8 cellular contexts compared by ENCODE assay signal in the genomic region with DNA sequence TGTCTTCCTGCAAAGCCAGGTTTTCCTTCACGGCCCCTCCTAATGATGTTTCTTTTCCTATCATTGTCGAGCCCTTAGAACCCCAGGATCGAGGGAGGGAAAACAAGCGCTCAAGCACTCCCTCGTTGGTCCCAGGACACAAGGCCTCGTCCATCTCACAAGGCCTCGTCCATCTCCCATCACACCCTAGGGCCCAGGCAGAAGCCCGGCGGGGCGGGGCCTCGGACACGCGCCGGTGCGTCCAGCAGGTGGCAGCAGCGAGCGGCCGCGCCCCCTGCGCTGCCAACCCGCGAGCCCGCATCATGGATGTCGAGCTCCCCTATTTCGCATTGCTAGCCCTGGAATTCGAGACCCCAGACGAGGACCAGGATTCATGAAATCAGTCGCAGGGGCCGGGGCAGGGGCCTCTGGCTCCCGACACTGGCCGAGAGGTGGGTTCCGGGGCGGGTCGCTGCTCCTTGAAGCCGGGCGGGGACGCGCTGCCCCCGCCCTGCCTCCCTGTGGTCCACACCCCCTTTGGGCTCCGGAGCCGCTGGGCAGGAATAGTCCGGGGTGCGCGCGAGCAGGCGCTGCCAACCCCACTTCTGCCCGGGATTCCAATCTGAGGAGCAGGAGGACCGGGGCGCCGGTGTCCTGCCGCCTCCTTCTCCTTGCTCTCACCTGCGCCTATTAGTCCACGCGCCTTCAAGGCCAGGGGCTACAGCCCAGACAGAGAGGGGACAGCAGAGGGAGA. TPM values are rescaled to one million over a fixed set of nuclear protein-coding genes. Genes with fewer than 3 reads are reported as not detected.
DNase-seq lines count a peak whose midpoint lies in the region; FAIRE-seq and TF ChIP-seq lines count a peak whose summit lies in the region.

Gene ABLIM3 (plus strand): TSS at position 270 of the 733 bp plus-strand sequence. CDS start 603 bp downstream, outside the sequence.

- H3K9ac ChIP-seq in kidney (ENCODE audit: low read length in 2 of 2), result peak within 1 kb of the TSS; percentile 43 to 68

- CTCF ChIA-PET in HEK293T (lab: Yijun Ruan, JAX), result interaction anchor here (0.6 to 1.9 kb wide), 14 partner anchors 9 to 326 kb away, joined by 3 to 9 read pairs (median 3); no protein-coding TSS in a partner anchor

- peak within 1 kb of the TSS; percentile 52 to 85 for H3K27ac ChIP-seq in kidney (ENCODE audit: low read depth in 2 of 2, low read length in 2 of 2)

- peak; percentile 89 for DNase-seq in HEK293T (ENCODE audit: extremely low spot score)
- DNase-seq in NCI-H1105 (lab: John Stamatoyannopoulos, UW), result peak; percentile 29
- peak; percentile 56 for DNase-seq in activated CD4-positive, alpha-beta T cell treated with anti-CD3 and anti-CD28 coated beads for 1 hour
- peak; percentile 34 to 41 for DNase-seq in cerebellar nuclear complex (lab: John Stamatoyannopoulos, UW)
- DNase-seq in kidney, result peak; percentile 84
- peak; percentile 41 to 64 (median 54) for DNase-seq in stimulated activated CD4-positive, alpha-beta T cell treated with anti-CD3 and anti-CD28 coated beads, Interleukin-12 subunit alpha, Interleukin-12 subunit beta, amount 100 ng/mL, for 48 hours (ENCODE audit: low read depth in 2 of 3, low spot score in 1 of 3)
- DNase-seq in NK-92 (lab: John Stamatoyannopoulos, UW; ENCODE audit: unreplicated experiment), result no peak

- H3K4me1 ChIP-seq in kidney (ENCODE audit: control insufficient read depth in 1 of 2, insufficient read depth in 1 of 2, low read depth in 1 of 2, low read length in 2 of 2), result peaks cover 0 to 10% of the 10 kb centered on the region in 2 donors

- no peaks in the 10 kb centered on the region for H3K9me3 ChIP-seq in kidney (ENCODE audit: control insufficient read depth in 1 of 2, low read length in 2 of 2)

- intact Hi-C loops in kidney (cut with DNase I), result no loop called here

- FAIRE-seq in kidney (lab: Jason Lieb, UNC), result no peak

- peak within 1 kb of the TSS; percentile 67 to 82 for H3K4me3 ChIP-seq in kidney (ENCODE audit: low read length in 2 of 2)

- no peaks in the 10 kb centered on the region for H3K36me3 ChIP-seq in kidney (ENCODE audit: control insufficient read depth in 1 of 2, insufficient read depth in 2 of 2, low read length in 2 of 2)

- TF ChIP-seq CTCF in GM12873 (IDR thresholded peaks at IDR 0.05; ENCODE audit: insufficient read depth, low read depth, low read length, missing control alignments) (peak; percentile 85), kidney (IDR thresholded peaks at IDR 0.05; ENCODE audit: borderline replicate concordance, extremely low read depth, insufficient read depth) (peak; percentile 86)

- POLR2A ChIA-PET in HEK293T (lab: Yijun Ruan, JAX), result no interaction called here

TF ChIP-seq in HEK293T, 16 proteins besides CTCF, POLR2A, EP300 and RAD21:
- TF ChIP-seq CTBP1 (IDR thresholded peaks at IDR 0.05; ENCODE audit: borderline replicate concordance) (no peak), FOXA1 (IDR thresholded peaks at IDR 0.05) (no peak), L3MBTL2 (conservative IDR thresholded peaks at IDR 0.05) (peak; percentile 89)

RNA-seq across cellular contexts. Expression of gene ABLIM3, which starts in this region (rescaled TPM):
- total RNA-seq in kidney, result 21.7 TPM
- 20.1 TPM for polyA plus RNA-seq in kidney (ENCODE audit: insufficient read depth, low read depth, low replicate concordance)
